Comparison of ENCODE assay signal across 21 cellular contexts in genomic region chr3:10951295-10951926, GRCh38. TPM values are rescaled to one million over a fixed set of nuclear protein-coding genes. Genes with fewer than 3 reads are reported as not detected.
"Had no signal": no experiment of that assay in that cellular context is flagged by ENCODE, and none has a peak within 500 bp of the region (broad histone marks: within the 10 kb centered on the region; RNA-seq: fewer than 3 reads in every experiment).

No MANE protein-coding gene starts in this region.

- FAIRE-seq: islet of Langerhans had no signal

- H3K4me3 ChIP-seq: lung, prostate gland, right atrium auricular region, skin epidermis, suprapubic skin had no signal

- H3K27me3 ChIP-seq: right atrium auricular region had no signal

- DNase-seq: activated CD4-positive, alpha-beta T cell treated with anti-CD3 and anti-CD28 coated beads, Interleukin-2, amount 10 ng/mL, durations not matched to agents 24 days and 14 days; activated CD4-positive, CD25-positive, alpha-beta regulatory T cell; activated effector memory CD4-positive, alpha-beta T cell treated with anti-CD3 and anti-CD28 coated beads, Interleukin-2, amount 50 U/mL, for 16 hours; activated T-cell treated with anti-CD3 and anti-CD28 coated beads, Interleukin-2, amount 50 U/mL, for 24 hours; occipital lobe; stimulated activated CD4-positive, alpha-beta T cell treated with anti-CD3 and anti-CD28 coated beads, Interleukin-2, amount 100 ng/mL, for 48 hours; T1000 had no signal

- ATAC-seq: activated CD8-positive, alpha-beta T cell treated with anti-CD3 and anti-CD28 coated beads, Interleukin-2, amount 10 ng/mL, durations not matched to agents 7 days and 5 days had no signal

- H3K9me3 ChIP-seq: prostate gland, right atrium auricular region, suprapubic skin had no signal

- H3K27ac ChIP-seq: prostate gland, right atrium auricular region, skin epidermis, suprapubic skin had no signal

- H3K36me3 ChIP-seq: prostate gland, right atrium auricular region, suprapubic skin had no signal

- H3K4me3 Mint-ChIP-seq: activated CD4-positive, alpha-beta T cell treated with anti-CD3 and anti-CD28 coated beads, Interleukin-2, amount 10 ng/mL, durations not matched to agents 24 days and 14 days; activated CD8-positive, alpha-beta T cell treated with anti-CD3 and anti-CD28 coated beads, Interleukin-2, amount 10 ng/mL, durations not matched to agents 7 days and 5 days; activated naive CD4-positive, alpha-beta T cell treated with anti-CD3 and anti-CD28 coated beads, Interleukin-2, amount 50 U/mL, for 24 hours; activated T-cell treated with anti-CD3 and anti-CD28 coated beads, Interleukin-2, amount 50 U/mL, for 24 hours; mesothelial cell of epicardium; stimulated activated naive CD8-positive, alpha-beta T cell treated with anti-CD3 and anti-CD28 coated beads, Interleukin-15, Interleukin-2, amounts not matched to agents 100 ng/mL and 50 ng/mL, for 24 hours; type B pancreatic cell had no signal

- H3K9me3 Mint-ChIP-seq: activated CD4-positive, alpha-beta T cell treated with anti-CD3 and anti-CD28 coated beads, Interleukin-2, amount 10 ng/mL, durations not matched to agents 24 days and 14 days; activated naive CD4-positive, alpha-beta T cell treated with anti-CD3 and anti-CD28 coated beads, Interleukin-2, amount 50 U/mL, for 24 hours; activated T-cell treated with anti-CD3 and anti-CD28 coated beads, Interleukin-2, amount 50 U/mL, for 24 hours; mesothelial cell of epicardium; nephron; stimulated activated naive CD8-positive, alpha-beta T cell treated with anti-CD3 and anti-CD28 coated beads, Interleukin-15, Interleukin-2, amounts not matched to agents 100 ng/mL and 50 ng/mL, for 24 hours; type B pancreatic cell had no signal

- H3K4me1 Mint-ChIP-seq: activated CD4-positive, alpha-beta T cell treated with anti-CD3 and anti-CD28 coated beads, Interleukin-2, amount 10 ng/mL, durations not matched to agents 24 days and 14 days; activated naive CD4-positive, alpha-beta T cell treated with anti-CD3 and anti-CD28 coated beads, Interleukin-2, amount 50 U/mL, for 24 hours; mesothelial cell of epicardium had no signal

- H3K36me3 Mint-ChIP-seq: activated naive CD4-positive, alpha-beta T cell treated with anti-CD3 and anti-CD28 coated beads, Interleukin-2, amount 50 U/mL, for 24 hours; mesothelial cell of epicardium; type B pancreatic cell had no signal

- H3K4me1 ChIP-seq: prostate gland, suprapubic skin had no signal

- H3K27ac Mint-ChIP-seq: activated CD4-positive, alpha-beta T cell treated with anti-CD3 and anti-CD28 coated beads, Interleukin-2, amount 10 ng/mL, durations not matched to agents 24 days and 14 days; activated CD8-positive, alpha-beta T cell treated with anti-CD3 and anti-CD28 coated beads, Interleukin-2, amount 10 ng/mL, durations not matched to agents 7 days and 5 days; activated naive CD4-positive, alpha-beta T cell treated with anti-CD3 and anti-CD28 coated beads, Interleukin-2, amount 50 U/mL, for 24 hours; activated T-cell treated with anti-CD3 and anti-CD28 coated beads, Interleukin-2, amount 50 U/mL, for 24 hours; mesothelial cell of epicardium; nephron; stimulated activated naive CD8-positive, alpha-beta T cell treated with anti-CD3 and anti-CD28 coated beads, Interleukin-15, Interleukin-2, amounts not matched to agents 100 ng/mL and 50 ng/mL, for 24 hours; type B pancreatic cell had no signal

RNA-seq across cellular contexts. Expression of gene SLC6A1, which starts 41.1 kb away (rescaled TPM):
- total RNA-seq: activated CD4-positive, alpha-beta T cell treated with anti-CD3 and anti-CD28 coated beads, Interleukin-2, amount 10 ng/mL, durations not matched to agents 24 days and 14 days; activated CD8-positive, alpha-beta T cell treated with anti-CD3 and anti-CD28 coated beads, Interleukin-2, amount 10 ng/mL, durations not matched to agents 7 days and 5 days; dermis microvascular lymphatic vessel endothelial cell; mesothelial cell of epicardium; T-helper 1 cell treated with Interleukin-12 subunit alpha and Interleukin-12 subunit beta and Interleukin-4 antibody, amounts not matched to agents 30 ng/mL and 1 ng/mL, for 36 hours had no signal
